ENCODE assay signal across 1 cellular context in the genomic region with DNA sequence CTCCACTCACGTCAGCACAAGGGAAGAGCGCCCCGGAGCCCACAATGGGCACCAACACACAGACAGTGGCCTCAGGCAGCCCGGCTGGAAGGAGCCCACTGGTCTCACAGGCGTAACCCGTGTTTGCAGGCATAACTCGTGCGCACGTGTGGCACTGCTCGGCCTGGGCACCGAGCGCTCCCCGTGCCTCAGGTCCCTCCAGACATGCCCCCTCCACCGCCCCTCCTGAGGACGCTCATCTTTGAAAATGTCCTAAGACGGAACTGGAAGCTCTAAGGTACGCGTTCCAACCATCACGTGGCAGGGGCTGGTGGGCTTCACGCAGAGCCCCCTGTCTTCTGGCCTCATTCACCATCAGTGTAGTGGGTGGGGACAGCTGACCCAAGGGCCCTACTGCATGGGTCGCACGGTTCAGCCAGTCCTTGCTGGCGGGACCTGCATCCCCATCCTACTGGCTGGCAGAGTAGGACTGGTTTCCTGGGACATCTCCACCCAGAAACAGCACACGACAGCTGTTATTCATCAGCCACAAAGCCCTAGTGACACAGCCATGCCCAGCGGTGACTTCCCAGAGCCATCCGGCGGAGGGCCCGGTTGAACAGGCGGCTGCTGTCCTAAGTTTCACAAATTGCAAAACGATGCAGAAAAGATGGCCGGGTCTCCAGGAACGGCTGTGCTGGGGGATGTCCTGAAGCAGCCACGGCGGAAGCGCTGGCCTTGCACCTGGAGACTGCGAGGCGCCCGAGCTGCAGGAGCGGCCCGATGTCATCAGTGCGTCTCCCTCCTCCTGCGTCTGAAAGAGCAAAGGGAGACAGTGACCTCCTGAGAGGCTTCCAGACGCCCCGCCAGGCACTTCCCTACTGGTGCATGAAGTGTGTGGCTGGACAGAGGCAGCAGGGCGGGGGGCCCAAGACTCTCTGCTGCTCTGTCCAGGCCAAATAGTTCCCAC.
TF ChIP-seq lines count a peak whose summit lies in the region.

No MANE protein-coding gene starts in this region.

TF ChIP-seq in GM23338, 12 proteins besides CTCF, POLR2A, EP300 and RAD21:
- TF ChIP-seq, protein P1, sequence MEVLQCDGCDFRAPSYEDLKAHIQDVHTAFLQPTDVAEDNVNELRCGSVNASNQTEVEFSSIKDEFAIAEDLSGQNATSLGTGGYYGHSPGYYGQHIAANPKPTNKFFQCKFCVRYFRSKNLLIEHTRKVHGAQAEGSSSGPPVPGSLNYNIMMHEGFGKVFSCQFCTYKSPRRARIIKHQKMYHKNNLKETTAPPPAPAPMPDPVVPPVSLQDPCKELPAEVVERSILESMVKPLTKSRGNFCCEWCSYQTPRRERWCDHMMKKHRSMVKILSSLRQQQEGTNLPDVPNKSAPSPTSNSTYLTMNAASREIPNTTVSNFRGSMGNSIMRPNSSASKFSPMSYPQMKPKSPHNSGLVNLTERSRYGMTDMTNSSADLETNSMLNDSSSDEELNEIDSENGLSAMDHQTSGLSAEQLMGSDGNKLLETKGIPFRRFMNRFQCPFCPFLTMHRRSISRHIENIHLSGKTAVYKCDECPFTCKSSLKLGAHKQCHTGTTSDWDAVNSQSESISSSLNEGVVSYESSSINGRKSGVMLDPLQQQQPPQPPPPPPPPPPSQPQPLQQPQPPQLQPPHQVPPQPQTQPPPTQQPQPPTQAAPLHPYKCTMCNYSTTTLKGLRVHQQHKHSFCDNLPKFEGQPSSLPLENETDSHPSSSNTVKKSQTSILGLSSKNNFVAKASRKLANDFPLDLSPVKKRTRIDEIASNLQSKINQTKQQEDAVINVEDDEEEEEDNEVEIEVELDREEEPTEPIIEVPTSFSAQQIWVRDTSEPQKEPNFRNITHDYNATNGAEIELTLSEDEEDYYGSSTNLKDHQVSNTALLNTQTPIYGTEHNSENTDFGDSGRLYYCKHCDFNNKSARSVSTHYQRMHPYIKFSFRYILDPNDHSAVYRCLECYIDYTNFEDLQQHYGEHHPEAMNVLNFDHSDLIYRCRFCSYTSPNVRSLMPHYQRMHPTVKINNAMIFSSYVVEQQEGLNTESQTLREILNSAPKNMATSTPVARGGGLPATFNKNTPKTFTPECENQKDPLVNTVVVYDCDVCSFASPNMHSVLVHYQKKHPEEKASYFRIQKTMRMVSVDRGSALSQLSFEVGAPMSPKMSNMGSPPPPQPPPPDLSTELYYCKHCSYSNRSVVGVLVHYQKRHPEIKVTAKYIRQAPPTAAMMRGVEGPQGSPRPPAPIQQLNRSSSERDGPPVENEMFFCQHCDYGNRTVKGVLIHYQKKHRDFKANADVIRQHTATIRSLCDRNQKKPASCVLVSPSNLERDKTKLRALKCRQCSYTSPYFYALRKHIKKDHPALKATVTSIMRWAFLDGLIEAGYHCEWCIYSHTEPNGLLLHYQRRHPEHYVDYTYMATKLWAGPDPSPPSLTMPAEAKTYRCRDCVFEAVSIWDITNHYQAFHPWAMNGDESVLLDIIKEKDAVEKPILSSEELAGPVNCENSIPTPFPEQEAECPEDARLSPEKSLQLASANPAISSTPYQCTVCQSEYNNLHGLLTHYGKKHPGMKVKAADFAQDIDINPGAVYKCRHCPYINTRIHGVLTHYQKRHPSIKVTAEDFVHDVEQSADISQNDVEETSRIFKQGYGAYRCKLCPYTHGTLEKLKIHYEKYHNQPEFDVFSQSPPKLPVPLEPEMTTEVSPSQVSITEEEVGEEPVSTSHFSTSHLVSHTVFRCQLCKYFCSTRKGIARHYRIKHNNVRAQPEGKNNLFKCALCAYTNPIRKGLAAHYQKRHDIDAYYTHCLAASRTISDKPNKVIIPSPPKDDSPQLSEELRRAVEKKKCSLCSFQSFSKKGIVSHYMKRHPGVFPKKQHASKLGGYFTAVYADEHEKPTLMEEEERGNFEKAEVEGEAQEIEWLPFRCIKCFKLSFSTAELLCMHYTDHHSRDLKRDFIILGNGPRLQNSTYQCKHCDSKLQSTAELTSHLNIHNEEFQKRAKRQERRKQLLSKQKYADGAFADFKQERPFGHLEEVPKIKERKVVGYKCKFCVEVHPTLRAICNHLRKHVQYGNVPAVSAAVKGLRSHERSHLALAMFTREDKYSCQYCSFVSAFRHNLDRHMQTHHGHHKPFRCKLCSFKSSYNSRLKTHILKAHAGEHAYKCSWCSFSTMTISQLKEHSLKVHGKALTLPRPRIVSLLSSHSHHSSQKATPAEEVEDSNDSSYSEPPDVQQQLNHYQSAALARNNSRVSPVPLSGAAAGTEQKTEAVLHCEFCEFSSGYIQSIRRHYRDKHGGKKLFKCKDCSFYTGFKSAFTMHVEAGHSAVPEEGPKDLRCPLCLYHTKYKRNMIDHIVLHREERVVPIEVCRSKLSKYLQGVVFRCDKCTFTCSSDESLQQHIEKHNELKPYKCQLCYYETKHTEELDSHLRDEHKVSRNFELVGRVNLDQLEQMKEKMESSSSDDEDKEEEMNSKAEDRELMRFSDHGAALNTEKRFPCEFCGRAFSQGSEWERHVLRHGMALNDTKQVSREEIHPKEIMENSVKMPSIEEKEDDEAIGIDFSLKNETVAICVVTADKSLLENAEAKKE (CRISPR knock-in tag; IDR thresholded peaks at IDR 0.05), result no peak
- no peak for TF ChIP-seq CREB1 (CRISPR knock-in tag; IDR thresholded peaks at IDR 0.05; ENCODE audit: low read depth)
- TF ChIP-seq POLR2AphosphoS5 (IDR thresholded peaks at IDR 0.05; ENCODE audit: low read depth), result no peak
- TF ChIP-seq JUNB (IDR thresholded peaks at IDR 0.05; ENCODE audit: unreplicated experiment), result no peak
- no peak for TF ChIP-seq NANOG (IDR thresholded peaks at IDR 0.05; ENCODE audit: borderline replicate concordance)
- TF ChIP-seq STAT1 (IDR thresholded peaks at IDR 0.05; ENCODE audit: unreplicated experiment), result no peak
- TF ChIP-seq, protein P2, sequence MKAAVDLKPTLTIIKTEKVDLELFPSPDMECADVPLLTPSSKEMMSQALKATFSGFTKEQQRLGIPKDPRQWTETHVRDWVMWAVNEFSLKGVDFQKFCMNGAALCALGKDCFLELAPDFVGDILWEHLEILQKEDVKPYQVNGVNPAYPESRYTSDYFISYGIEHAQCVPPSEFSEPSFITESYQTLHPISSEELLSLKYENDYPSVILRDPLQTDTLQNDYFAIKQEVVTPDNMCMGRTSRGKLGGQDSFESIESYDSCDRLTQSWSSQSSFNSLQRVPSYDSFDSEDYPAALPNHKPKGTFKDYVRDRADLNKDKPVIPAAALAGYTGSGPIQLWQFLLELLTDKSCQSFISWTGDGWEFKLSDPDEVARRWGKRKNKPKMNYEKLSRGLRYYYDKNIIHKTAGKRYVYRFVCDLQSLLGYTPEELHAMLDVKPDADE (IDR thresholded peaks at IDR 0.05), result no peak
- TF ChIP-seq ZNF331 (CRISPR knock-in tag; IDR thresholded peaks at IDR 0.05; ENCODE audit: low read depth), result no peak
- TF ChIP-seq ZNF114 (CRISPR knock-in tag; IDR thresholded peaks at IDR 0.05), result no peak
- TF ChIP-seq EZH2phosphoT487 (IDR thresholded peaks at IDR 0.05; ENCODE audit: unreplicated experiment), result no peak
- TF ChIP-seq, protein P3, sequence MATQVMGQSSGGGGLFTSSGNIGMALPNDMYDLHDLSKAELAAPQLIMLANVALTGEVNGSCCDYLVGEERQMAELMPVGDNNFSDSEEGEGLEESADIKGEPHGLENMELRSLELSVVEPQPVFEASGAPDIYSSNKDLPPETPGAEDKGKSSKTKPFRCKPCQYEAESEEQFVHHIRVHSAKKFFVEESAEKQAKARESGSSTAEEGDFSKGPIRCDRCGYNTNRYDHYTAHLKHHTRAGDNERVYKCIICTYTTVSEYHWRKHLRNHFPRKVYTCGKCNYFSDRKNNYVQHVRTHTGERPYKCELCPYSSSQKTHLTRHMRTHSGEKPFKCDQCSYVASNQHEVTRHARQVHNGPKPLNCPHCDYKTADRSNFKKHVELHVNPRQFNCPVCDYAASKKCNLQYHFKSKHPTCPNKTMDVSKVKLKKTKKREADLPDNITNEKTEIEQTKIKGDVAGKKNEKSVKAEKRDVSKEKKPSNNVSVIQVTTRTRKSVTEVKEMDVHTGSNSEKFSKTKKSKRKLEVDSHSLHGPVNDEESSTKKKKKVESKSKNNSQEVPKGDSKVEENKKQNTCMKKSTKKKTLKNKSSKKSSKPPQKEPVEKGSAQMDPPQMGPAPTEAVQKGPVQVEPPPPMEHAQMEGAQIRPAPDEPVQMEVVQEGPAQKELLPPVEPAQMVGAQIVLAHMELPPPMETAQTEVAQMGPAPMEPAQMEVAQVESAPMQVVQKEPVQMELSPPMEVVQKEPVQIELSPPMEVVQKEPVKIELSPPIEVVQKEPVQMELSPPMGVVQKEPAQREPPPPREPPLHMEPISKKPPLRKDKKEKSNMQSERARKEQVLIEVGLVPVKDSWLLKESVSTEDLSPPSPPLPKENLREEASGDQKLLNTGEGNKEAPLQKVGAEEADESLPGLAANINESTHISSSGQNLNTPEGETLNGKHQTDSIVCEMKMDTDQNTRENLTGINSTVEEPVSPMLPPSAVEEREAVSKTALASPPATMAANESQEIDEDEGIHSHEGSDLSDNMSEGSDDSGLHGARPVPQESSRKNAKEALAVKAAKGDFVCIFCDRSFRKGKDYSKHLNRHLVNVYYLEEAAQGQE (IDR thresholded peaks at IDR 0.05; ENCODE audit: unreplicated experiment), result no peak
- no peak for TF ChIP-seq EZH2 (IDR thresholded peaks at IDR 0.05; ENCODE audit: low read depth, unreplicated experiment)
